In the genomic region with DNA sequence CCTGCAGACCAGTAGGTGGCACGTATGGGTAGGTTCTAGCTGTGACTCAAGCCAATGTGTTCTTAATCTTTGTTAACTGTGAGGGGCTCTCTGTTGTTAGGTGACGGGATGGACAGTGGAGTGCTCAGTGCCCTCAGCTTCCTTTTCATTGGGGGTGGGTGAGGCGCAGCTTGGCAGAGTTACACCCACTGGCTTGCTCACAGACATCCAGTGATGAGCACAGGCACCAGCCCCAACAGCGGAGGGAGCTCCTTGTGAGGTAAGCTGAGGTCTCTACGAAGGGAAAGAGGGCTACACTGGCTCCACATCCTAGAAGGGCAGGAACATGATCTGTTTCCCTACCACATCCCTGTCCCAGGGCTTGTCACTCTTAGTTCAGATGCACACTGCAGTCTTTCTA, we compare ENCODE assay signal across 9 cellular contexts.
"Had no signal": no experiment of that assay in that cellular context is flagged by ENCODE, and none has a peak within 500 bp of the region (broad histone marks: within the 10 kb centered on the region; RNA-seq: fewer than 3 reads in every experiment).

No MANE protein-coding gene starts in this region.

- H3K4me3 ChIP-seq: GM23248, HAP-1, K562 had no signal

- ATAC-seq: HCT116, K562 had no signal

- H3K4me1 ChIP-seq: HAP-1 had no signal

- H3K27ac Mint-ChIP-seq: HFFc6 had no signal

- H2AFZ ChIP-seq: GM23248 had no signal

- H3K9me3 ChIP-seq: HAP-1 had no signal

- H3K4me3 Mint-ChIP-seq: HFFc6 had no signal

- DNase-seq: GM23248, GOT3, H7, HFFc6, IMR-90 had no signal

- FAIRE-seq: HTR-8/SVneo, K562 had no signal

- H3K36me3 ChIP-seq: HAP-1 had no signal

- H3K9ac ChIP-seq: GM23248 had no signal

- H3K27ac ChIP-seq: GM23248 had no signal
